In the genomic region with DNA sequence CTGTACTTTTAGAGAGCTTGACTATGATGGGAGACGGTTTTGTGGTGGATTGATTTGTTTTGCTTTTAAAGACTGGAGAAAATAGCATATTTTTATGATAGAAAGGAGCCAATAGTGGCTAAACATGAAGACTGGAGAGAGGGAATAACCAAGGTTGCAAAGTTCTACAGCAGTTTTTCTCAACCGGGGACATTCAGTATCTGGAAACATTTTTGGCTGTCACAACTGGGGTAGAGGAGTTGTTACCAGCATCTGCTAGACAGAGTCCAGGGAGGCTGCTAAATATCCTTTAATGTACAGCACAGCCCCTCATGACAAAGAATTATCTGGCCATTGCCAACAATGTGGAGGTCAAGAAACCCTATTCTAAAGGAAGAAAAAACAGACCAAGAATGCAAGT, we compare ENCODE assay signal across 8 cellular contexts.
"Had no signal": no experiment of that assay in that cellular context is flagged by ENCODE, and none has a peak within 500 bp of the region (broad histone marks: within the 10 kb centered on the region; RNA-seq: fewer than 3 reads in every experiment).

No MANE protein-coding gene starts in this region.

- DNase-seq: GDM1, GF-D8 had no signal

- ATAC-seq: GM12878 had no signal

- FAIRE-seq: G401.6, GM12878, GM12891, GM12892, GM18507, GM19239 had no signal

- H3K4me3 ChIP-seq: GM12878 had no signal
